ENCODE assay signal across 26 cellular contexts in the genomic region with DNA sequence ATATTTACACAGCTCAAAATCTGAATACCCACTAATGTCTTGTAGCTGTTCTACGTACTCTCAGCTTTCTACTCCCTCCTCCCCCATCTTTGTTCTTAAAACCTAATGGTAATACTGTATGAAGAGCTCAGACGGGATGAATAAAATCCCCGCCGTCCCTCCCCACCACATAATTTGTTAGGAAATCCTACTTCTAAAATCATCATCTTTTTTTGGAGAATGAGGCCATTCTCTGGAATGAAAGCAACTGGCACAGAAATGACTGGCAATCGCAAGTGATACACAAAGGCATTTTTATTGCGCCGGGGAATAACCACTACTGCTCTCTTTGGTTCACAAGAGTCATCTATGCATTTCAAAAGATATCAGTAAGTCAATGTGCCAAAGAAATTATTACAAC. TPM values are rescaled to one million over a fixed set of nuclear protein-coding genes. Genes with fewer than 3 reads are reported as not detected.
DNase-seq lines count a peak whose midpoint lies in the region; ATAC-seq, FAIRE-seq and TF ChIP-seq lines count a peak whose summit lies in the region.
"Had no signal": no experiment of that assay in that cellular context is flagged by ENCODE, and none has a peak within 500 bp of the region (broad histone marks: within the 10 kb centered on the region; RNA-seq: fewer than 3 reads in every experiment).

No MANE protein-coding gene starts in this region.

- TF ChIP-seq EP300 in A549 (IDR thresholded peaks at IDR 0.05), result no peak
- TF ChIP-seq EP300 in esophagus muscularis mucosa (IDR thresholded peaks at IDR 0.05), result no peak

- H3K9me3 ChIP-seq in A549 (no peaks in the 10 kb centered on the region), A673 (ENCODE audit: low read depth, low read length, poor library complexity, severe bottlenecking) (no peaks in the 10 kb centered on the region), esophagus muscularis mucosa (no peaks in the 10 kb centered on the region)
- H3K9me3 ChIP-seq: stomach had no signal

- CTCF ChIA-PET in A549 (lab: Yijun Ruan, JAX) (interaction anchor here (0.9 to 2.1 kb wide), 6 partner anchors 12 to 225 kb away, joined by 3 to 7 read pairs (median 4); no protein-coding TSS in a partner anchor), A673 (lab: Charles Lee) (no interaction called here)

- no peak overlapping the region for H3K27ac Mint-ChIP-seq in GM23338
- H3K27ac Mint-ChIP-seq: activated CD8-positive, alpha-beta T cell treated with anti-CD3 and anti-CD28 coated beads for 36 hours; H9; memory B cell; neural progenitor cell had no signal

- TF ChIP-seq POLR2A in A549 (IDR thresholded peaks at IDR 0.05; ENCODE audit: low read length), result no peak
- no peak for TF ChIP-seq POLR2A in esophagus muscularis mucosa (IDR thresholded peaks at IDR 0.05; ENCODE audit: low read depth)

- H3K9me3 Mint-ChIP-seq in GM23338, result no peaks in the 10 kb centered on the region
- H3K9me3 Mint-ChIP-seq: activated CD8-positive, alpha-beta T cell treated with anti-CD3 and anti-CD28 coated beads for 36 hours; H9; memory B cell; neural progenitor cell had no signal

- no peak for TF ChIP-seq RAD21 in A549 (conservative IDR thresholded peaks at IDR 0.05 in 1 of 2, IDR thresholded peaks at IDR 0.05 in 1 of 2)

- H3K27ac ChIP-seq in A549, result no peak overlapping the region
- H3K27ac ChIP-seq in GM23338 (ENCODE audit: low read depth), result peak overlapping the region; percentile 32; the same call in 1 of the 2 replicates
- H3K27ac ChIP-seq in A673 (ENCODE audit: low read depth, low read length, poor library complexity, severe bottlenecking), result no peak overlapping the region
- H3K27ac ChIP-seq in esophagus muscularis mucosa (replicated peaks in 1 of 4), result no peak overlapping the region
- H3K27ac ChIP-seq: cardiac muscle cell, neural progenitor cell, stomach had no signal

- H3F3A ChIP-seq in GM23338 (replicated peaks; ENCODE audit: low read depth), result no peaks in the 10 kb centered on the region

- FAIRE-seq in A549 (lab: Jason Lieb, UNC), result no peak
- FAIRE-seq: D721Med, G401.6, GM12891, GM19239 had no signal

- peaks cover 8% of the 10 kb centered on the region for H3K4me1 Mint-ChIP-seq in GM23338
- H3K4me1 Mint-ChIP-seq: neural progenitor cell had no signal

- H3K4me1 ChIP-seq in A549 (peaks cover 9% of the 10 kb centered on the region; the same call in 2 of the 3 replicates), GM23338 (ENCODE audit: insufficient read depth) (no peaks in the 10 kb centered on the region), A673 (ENCODE audit: insufficient read depth, low read length, poor library complexity, severe bottlenecking) (peaks cover 3% of the 10 kb centered on the region), esophagus muscularis mucosa (peaks cover 0 to 25% (median 19%) of the 10 kb centered on the region in 4 donors)

- no peak overlapping the region for H3K4me3 ChIP-seq in A549
- no peak overlapping the region for H3K4me3 ChIP-seq in GM23338
- H3K4me3 ChIP-seq in A673 (ENCODE audit: low read depth, low read length, poor library complexity, severe bottlenecking), result no peak overlapping the region
- H3K4me3 ChIP-seq in esophagus muscularis mucosa, result no peak overlapping the region
- H3K4me3 ChIP-seq: cardiac muscle cell, neural progenitor cell, stomach had no signal

- peaks cover 6% of the 10 kb centered on the region for H3K36me3 Mint-ChIP-seq in GM23338 (ENCODE audit: low read depth)

- H3K9me2 ChIP-seq in GM23338 (ENCODE audit: insufficient read depth), result no peaks in the 10 kb centered on the region

- BruUV-seq in A673 (replicated peaks; lab: Mats Ljungman, UMichigan), result no TSS peak

- H3K27me3 Mint-ChIP-seq in GM23338 (ENCODE audit: insufficient read depth, low read depth, poor library complexity), result no peaks in the 10 kb centered on the region
- H3K27me3 Mint-ChIP-seq: activated CD8-positive, alpha-beta T cell treated with anti-CD3 and anti-CD28 coated beads for 36 hours; memory B cell had no signal

- H3K36me3 ChIP-seq in GM23338 (ENCODE audit: insufficient read depth) (0 out of 2 replicates have a peak, but pooled peaks cover 4% of the 10 kb centered on the region), A673 (ENCODE audit: insufficient read depth, low read length, poor library complexity, severe bottlenecking) (no peaks in the 10 kb centered on the region), esophagus muscularis mucosa (peaks cover 1 to 31% (median 10%) of the 10 kb centered on the region in 4 donors)
- H3K36me3 ChIP-seq: neural progenitor cell had no signal

- no peaks in the 10 kb centered on the region for H3K27me3 ChIP-seq in GM23338 (ENCODE audit: insufficient read depth)
- peaks cover 5% of the 10 kb centered on the region for H3K27me3 ChIP-seq in A673 (replicated peaks; ENCODE audit: insufficient read depth, low read depth, low read length, poor library complexity)
- no peaks in the 10 kb centered on the region for H3K27me3 ChIP-seq in esophagus muscularis mucosa
- H3K27me3 ChIP-seq: cardiac muscle cell, neural progenitor cell, stomach had no signal

- WGBS in A549 (ENCODE audit: missing lambda C conversion rate), result 97% methylated on average over 7 of the region's 7 CpGs
- 67% methylated on average over 7 of the region's 7 CpGs for WGBS in esophagus muscularis mucosa

- H3K79me2 ChIP-seq in GM23338 (replicated peaks; ENCODE audit: insufficient read depth), result no peaks in the 10 kb centered on the region

- DNase-seq in A549 (ENCODE audit: low read depth in 1 of 2, low spot score in 1 of 2) (no peak), GM23338 (ENCODE audit: low spot score) (no peak), fibroblast of gingiva (ENCODE audit: low read depth) (peak; percentile 4), omental fat pad (ENCODE audit: low spot score) (no peak), A673 (ENCODE audit: low spot score) (no peak), hepatic stellate cell (ENCODE audit: low spot score) (no peak), esophagus muscularis mucosa (ENCODE audit: extremely low spot score) (no peak), GDM1 (lab: John Stamatoyannopoulos, UW) (no peak)
- DNase-seq: 8988T; activated CD4-positive, CD25-positive, alpha-beta regulatory T cell; activated CD8-positive, alpha-beta T cell treated with anti-CD3 and anti-CD28 coated beads for 36 hours; activated naive CD4-positive, alpha-beta T cell; activated T-cell treated with anti-CD3 and anti-CD28 coated beads, Interleukin-2, amount 50 U/mL, for 1 hour; H9; Karpas-422; NCI-H1092 treated with DMSO at 0.1 percent for 48 hours; NCI-H2029; stimulated activated CD4-positive, alpha-beta T cell treated with anti-CD3 and anti-CD28 coated beads, Interleukin-4, amount 100 ng/mL, for 4 hours; stomach had no signal

- H3K4me2 ChIP-seq in A549, result no peak overlapping the region
- no peak overlapping the region for H3K4me2 ChIP-seq in GM23338
- H3K4me2 ChIP-seq: neural progenitor cell had no signal

- TF ChIP-seq CTCF in A549 (IDR thresholded peaks at IDR 0.05) (no peak), GM23338 (conservative IDR thresholded peaks at IDR 0.05; ENCODE audit: low read depth in 2 of 2) (no peak), omental fat pad (IDR thresholded peaks at IDR 0.05) (no peak), A673 (conservative IDR thresholded peaks at IDR 0.05; ENCODE audit: low read depth, low read length) (no peak), esophagus muscularis mucosa (IDR thresholded peaks at IDR 0.05) (no peak)

- ATAC-seq in A549 (no peak), GM23338 (no peak), omental fat pad (ENCODE audit: low FRiP score) (peak; percentile 70)
- ATAC-seq: activated CD8-positive, alpha-beta T cell treated with anti-CD3 and anti-CD28 coated beads for 36 hours had no signal

- no peaks in the 10 kb centered on the region for H4K20me1 ChIP-seq in GM23338 (replicated peaks; ENCODE audit: insufficient read depth)

- no peak overlapping the region for H2AFZ ChIP-seq in GM23338
- H2AFZ ChIP-seq: neural progenitor cell had no signal

- H3K4me3 Mint-ChIP-seq in GM23338, result no peak overlapping the region
- H3K4me3 Mint-ChIP-seq: activated CD8-positive, alpha-beta T cell treated with anti-CD3 and anti-CD28 coated beads for 36 hours; H9; memory B cell; neural progenitor cell had no signal

- intact Hi-C loops in A673 (cut with micrococcal nuclease; ENCODE audit: unreplicated experiment) (no loop called here), esophagus muscularis mucosa (cut with DNase I) (no loop called here)

- POLR2A ChIA-PET in A549 (lab: Yijun Ruan, JAX) (interaction anchor here (1.1 kb wide), 1 partner anchor 27 kb away, joined by 3 read pairs; a partner anchor contains a TSS), A673 (lab: Charles Lee; ENCODE audit: low non-redundant PET) (no interaction called here)

TF ChIP-seq in A549, 52 proteins besides CTCF, POLR2A, EP300 and RAD21:
- TF ChIP-seq POLR2AphosphoS2 (conservative IDR thresholded peaks at IDR 0.05; ENCODE audit: low read length), result 0 out of 2 replicates have a peak, but pooled peaks have one; percentile 59
- TF ChIP-seq RARB (CRISPR knock-in tag; IDR thresholded peaks at IDR 0.05), result no peak

RNA-seq across cellular contexts. Expression of a gene that starts 27.3 kb away (rescaled TPM):
- 73.0 and 83.9 TPM in 2 replicates for polyA plus RNA-seq in A549 (2011; rRNA removed)
- polyA plus RNA-seq in A549 (2012; cell fraction: cytosol; rRNA removed), result 22.5 and 28.4 TPM in 2 replicates
- polyA plus RNA-seq in A549 (2012; cell fraction: nucleus; rRNA removed), result 25.8 and 35.9 TPM in 2 replicates
- 29.1 to 36.0 TPM (median 32.8 TPM) in 3 replicates for polyA plus RNA-seq in A549 (2017; fragmentation: RNase III; extraction: RNeasy Plus Mini Kit Qiagen cat#74134 plus additional on column Dnase treatment)
- polyA minus RNA-seq in A549 (2011; rRNA and poly(A)+ RNA removed), result 112 and 123 TPM in 2 replicates
- total RNA-seq in GM23338 (2014; rRNA removed; shearing (Covaris generic)), result 24.6 and 29.7 TPM in 2 replicates
- polyA plus RNA-seq in GM23338 (2016; fragmentation: Nextera tagmentation; extraction: Ambion mirVana), result 18.3 and 22.6 TPM in 2 replicates
- total RNA-seq in omental fat pad, result 10 to 100 TPM in 2 of 4 donors, 1 to 10 TPM in 2; 9.6 to 14.9 (median 10.9) TPM
- 20.0 and 22.1 TPM in 2 replicates for total RNA-seq in A673 (2021)
- 1 to 10 TPM; 6.6 to 8.6 (median 7.9) TPM for total RNA-seq in esophagus muscularis mucosa
